ENCODE assay signal across 9 cellular contexts in genomic region chr4:163331629-163332360, GRCh38. TPM values are rescaled to one million over a fixed set of nuclear protein-coding genes. Genes with fewer than 3 reads are reported as not detected.
DNase-seq lines count a peak whose midpoint lies in the region; ATAC-seq, FAIRE-seq and TF ChIP-seq lines count a peak whose summit lies in the region.
"Had no signal": no experiment of that assay in that cellular context is flagged by ENCODE, and none has a peak within 500 bp of the region (broad histone marks: within the 10 kb centered on the region; RNA-seq: fewer than 3 reads in every experiment).

No MANE protein-coding gene starts in this region.

- H3K4me3 ChIP-seq in astrocyte of the spinal cord (ENCODE audit: low read depth, low read length) (peak overlapping the region; percentile 44), iPS-20b (ENCODE audit: low read length) (peak overlapping the region; percentile 89), small intestine (ENCODE audit: low read depth in 1 of 2, low read length in 2 of 2) (peak overlapping the region; percentile 9 to 26)

- no peak for FAIRE-seq in small intestine (lab: Jason Lieb, UNC)

- in situ Hi-C loops in astrocyte of the spinal cord (cut with HindIII; ENCODE audit: low sequenced_read_pairs): no loop called here

- H3K4me3 Mint-ChIP-seq in stimulated activated naive CD8-positive, alpha-beta T cell treated with anti-CD3 and anti-CD28 coated beads, Interleukin-15, Interleukin-2, amounts not matched to agents 100 ng/mL and 50 ng/mL, for 24 hours: peak overlapping the region; percentile 30

- H3K36me3 Mint-ChIP-seq in stimulated activated naive CD8-positive, alpha-beta T cell treated with anti-CD3 and anti-CD28 coated beads, Interleukin-15, Interleukin-2, amounts not matched to agents 100 ng/mL and 50 ng/mL, for 24 hours (ENCODE audit: low read depth): no peaks in the 10 kb centered on the region

- peak overlapping the region; percentile 83; the same call in 1 of the 2 replicates for H3K9ac ChIP-seq in iPS-20b (ENCODE audit: low read depth, low read length)

- TF ChIP-seq CTCF in astrocyte of the spinal cord (IDR thresholded peaks at IDR 0.05; ENCODE audit: low read depth, low read length): peak; percentile 11

- H3K27ac ChIP-seq in iPS-20b (ENCODE audit: low read length): no peak overlapping the region
- H3K27ac ChIP-seq in small intestine (ENCODE audit: low read depth in 1 of 2, low read length in 1 of 2): no peak overlapping the region

- H3K9me3 ChIP-seq in iPS-20b (ENCODE audit: insufficient read depth, low read depth, low read length) (peaks cover 6% of the 10 kb centered on the region; the same call in 1 of the 2 replicates), small intestine (ENCODE audit: control insufficient read depth, low read depth) (no peaks in the 10 kb centered on the region)

- H3K4me1 ChIP-seq in iPS-20b (ENCODE audit: insufficient read depth, low read length) (no peaks in the 10 kb centered on the region), small intestine (ENCODE audit: control insufficient read depth in 2 of 2, insufficient read depth in 1 of 2, low read depth in 1 of 2, low read length in 1 of 2) (peaks cover 0 to 5% of the 10 kb centered on the region in 2 donors)

- no peak for ATAC-seq in stimulated activated naive CD8-positive, alpha-beta T cell treated with anti-CD3 and anti-CD28 coated beads, Interleukin-15, Interleukin-2, amounts not matched to agents 100 U/mL and 50 U/mL, for 24 hours
- ATAC-seq in HG03108 (IDR thresholded peaks at IDR 0.05; ENCODE audit: unreplicated experiment): no peak

- no peaks in the 10 kb centered on the region for H3K9me3 Mint-ChIP-seq in stimulated activated naive CD8-positive, alpha-beta T cell treated with anti-CD3 and anti-CD28 coated beads, Interleukin-15, Interleukin-2, amounts not matched to agents 100 ng/mL and 50 ng/mL, for 24 hours
- H3K9me3 Mint-ChIP-seq: activated naive CD4-positive, alpha-beta T cell treated with anti-CD3 and anti-CD28 coated beads, Interleukin-2, amount 50 U/mL, for 72 hours had no signal

- DNase-seq in stimulated activated naive CD8-positive, alpha-beta T cell treated with anti-CD3 and anti-CD28 coated beads, Interleukin-15, Interleukin-2, amounts not matched to agents 100 U/mL and 50 U/mL, for 24 hours: no peak
- DNase-seq in astrocyte of the spinal cord (ENCODE audit: low read depth, low spot score): peak; percentile 32
- peak; percentile 1 for DNase-seq in small intestine
- no peak for DNase-seq in SKM-1 treated with dmso at 0.1 percent for 144 hours (lab: John Stamatoyannopoulos, UW; ENCODE audit: unreplicated experiment)
- no peak for DNase-seq in ureter (ENCODE audit: low spot score)

- H3K36me3 ChIP-seq in iPS-20b (ENCODE audit: insufficient read depth, low read depth, low read length): no peaks in the 10 kb centered on the region
- no peaks in the 10 kb centered on the region for H3K36me3 ChIP-seq in small intestine (ENCODE audit: control insufficient read depth in 2 of 2, insufficient read depth in 2 of 2, low read length in 2 of 2)

- peaks cover 14% of the 10 kb centered on the region for H3K4me1 Mint-ChIP-seq in stimulated activated naive CD8-positive, alpha-beta T cell treated with anti-CD3 and anti-CD28 coated beads, Interleukin-15, Interleukin-2, amounts not matched to agents 100 ng/mL and 50 ng/mL, for 24 hours (ENCODE audit: low read depth)

- H3K27me3 ChIP-seq in iPS-20b (ENCODE audit: insufficient read depth, low read length) (peaks cover 31% of the 10 kb centered on the region), small intestine (ENCODE audit: control insufficient read depth in 2 of 2, insufficient read depth in 2 of 2, low read length in 2 of 2) (peaks cover 2 to 15% of the 10 kb centered on the region in 2 donors)

- H3K27ac Mint-ChIP-seq in stimulated activated naive CD8-positive, alpha-beta T cell treated with anti-CD3 and anti-CD28 coated beads, Interleukin-15, Interleukin-2, amounts not matched to agents 100 ng/mL and 50 ng/mL, for 24 hours: no peak overlapping the region
- H3K27ac Mint-ChIP-seq: activated naive CD4-positive, alpha-beta T cell treated with anti-CD3 and anti-CD28 coated beads, Interleukin-2, amount 50 U/mL, for 72 hours had no signal

- H3K27me3 Mint-ChIP-seq in stimulated activated naive CD8-positive, alpha-beta T cell treated with anti-CD3 and anti-CD28 coated beads, Interleukin-15, Interleukin-2, amounts not matched to agents 100 ng/mL and 50 ng/mL, for 24 hours: peaks cover 57% of the 10 kb centered on the region

- 2 to 6% (median 3%) methylated on average over 57 to 58 of the region's 58 CpGs for WGBS in small intestine, 3 donors

RNA-seq across cellular contexts. Expression of gene NPY1R, which starts 0.6 kb away (rescaled TPM):
- polyA plus RNA-seq in small intestine: 1 to 10 TPM in 1 of 3 donors, under 1 TPM in 1, not detected in 1; 0.22 to 1.5 TPM
- total RNA-seq in ureter: 4.5 TPM
- total RNA-seq: activated naive CD4-positive, alpha-beta T cell treated with anti-CD3 and anti-CD28 coated beads, Interleukin-2, amount 50 U/mL, for 72 hours had no signal

RNA-seq across cellular contexts. Expression of gene NPY5R, which starts 11.9 kb away (rescaled TPM):
- polyA plus RNA-seq in small intestine: under 1 TPM in 1 of 3 donors, not detected in 2; 0.19 TPM
- total RNA-seq in ureter: 0.99 TPM
- total RNA-seq: activated naive CD4-positive, alpha-beta T cell treated with anti-CD3 and anti-CD28 coated beads, Interleukin-2, amount 50 U/mL, for 72 hours had no signal

Comparison
In these comparisons a context has a peak if more than half of its experiments do, and no peak if none do; other contexts are left out.
1. DNase-seq: peak in astrocyte of the spinal cord (single experiment) and small intestine (single experiment); none in stimulated activated naive CD8-positive, alpha-beta T cell treated with anti-CD3 and anti-CD28 coated beads, Interleukin-15, Interleukin-2, amounts not matched to agents 100 U/mL and 50 U/mL, for 24 hours (single experiment), SKM-1 treated with dmso at 0.1 percent for 144 hours (single experiment) and ureter (single experiment).
2. H3K4me3 ChIP-seq: peak in every context shown above with its lines; median percentile 89 in iPS-20b; 44 in astrocyte of the spinal cord; 18 in small intestine.